9 cellular contexts compared by ENCODE assay signal in genomic region chr12:116015525-116015924, GRCh38.
DNase-seq lines count a peak whose midpoint lies in the region; ATAC-seq, FAIRE-seq and TF ChIP-seq lines count a peak whose summit lies in the region.
"Had no signal": no experiment of that assay in that cellular context is flagged by ENCODE, and none has a peak within 500 bp of the region (broad histone marks: within the 10 kb centered on the region; RNA-seq: fewer than 3 reads in every experiment).

No MANE protein-coding gene starts in this region.

- H3K4me1 Mint-ChIP-seq in activated T-helper 1 cell treated with anti-CD3 and anti-CD28 coated beads, Interleukin-12 subunit alpha, Interleukin-12 subunit beta, Interleukin-2, Interleukin-4 antibody, amounts not matched to agents 30 ng/mL and 10 ng/mL and 1 ng/mL, durations not matched to agents 14 hours and 24 hours and 36 hours (ENCODE audit: low read depth) = peaks cover 7% of the 10 kb centered on the region

- WGBS in right lobe of liver (ENCODE audit: insufficient coverage, low coverage, low lambda C conversion rate, missing lambda C conversion rate) = 18% methylated on average over 1 of the region's 1 CpG

- H3K4me3 ChIP-seq in bronchial epithelial cell (ENCODE audit: low read depth, low read length) = no peak overlapping the region
- H3K4me3 ChIP-seq in right lobe of liver = no peak overlapping the region

- peaks cover 0 to 11% (median 3%) of the 10 kb centered on the region in 4 donors for H3K4me1 ChIP-seq in right lobe of liver

- H3K27ac Mint-ChIP-seq in activated T-helper 1 cell treated with anti-CD3 and anti-CD28 coated beads, Interleukin-12 subunit alpha, Interleukin-12 subunit beta, Interleukin-2, Interleukin-4 antibody, amounts not matched to agents 30 ng/mL and 10 ng/mL and 1 ng/mL, durations not matched to agents 14 hours and 24 hours and 36 hours = no peak overlapping the region

- H3K36me3 ChIP-seq in bronchial epithelial cell (ENCODE audit: control insufficient read depth, insufficient read depth, low read length) = peaks cover 4% of the 10 kb centered on the region
- peaks cover 0 to 30% (median 7%) of the 10 kb centered on the region in 4 donors for H3K36me3 ChIP-seq in right lobe of liver

- H3K36me3 Mint-ChIP-seq in activated T-helper 1 cell treated with anti-CD3 and anti-CD28 coated beads, Interleukin-12 subunit alpha, Interleukin-12 subunit beta, Interleukin-2, Interleukin-4 antibody, amounts not matched to agents 30 ng/mL and 10 ng/mL and 1 ng/mL, durations not matched to agents 14 hours and 24 hours and 36 hours (ENCODE audit: low read depth) = peaks cover 38% of the 10 kb centered on the region

- H3K9me3 ChIP-seq in right lobe of liver = no peaks in the 10 kb centered on the region

- no peaks in the 10 kb centered on the region for H3K27me3 Mint-ChIP-seq in activated T-helper 1 cell treated with anti-CD3 and anti-CD28 coated beads, Interleukin-12 subunit alpha, Interleukin-12 subunit beta, Interleukin-2, Interleukin-4 antibody, amounts not matched to agents 30 ng/mL and 10 ng/mL and 1 ng/mL, durations not matched to agents 14 hours and 24 hours and 36 hours (ENCODE audit: insufficient read depth)

- no peaks in the 10 kb centered on the region for H3K9me3 Mint-ChIP-seq in activated T-helper 1 cell treated with anti-CD3 and anti-CD28 coated beads, Interleukin-12 subunit alpha, Interleukin-12 subunit beta, Interleukin-2, Interleukin-4 antibody, amounts not matched to agents 30 ng/mL and 10 ng/mL and 1 ng/mL, durations not matched to agents 14 hours and 24 hours and 36 hours
- H3K9me3 Mint-ChIP-seq: activated naive CD4-positive, alpha-beta T cell treated with anti-CD3 and anti-CD28 coated beads, Interleukin-2, amount 50 U/mL, for 72 hours had no signal

- H3K27ac ChIP-seq in right lobe of liver = no peak overlapping the region

- no peak for TF ChIP-seq POLR2A in right lobe of liver (IDR thresholded peaks at IDR 0.05)

- ATAC-seq in right lobe of liver (peak; percentile 87 to 95 (median 90)), GM19452 (IDR thresholded peaks at IDR 0.05; ENCODE audit: unreplicated experiment) (no peak), GM18909 (IDR thresholded peaks at IDR 0.05; ENCODE audit: poor library complexity, unreplicated experiment) (no peak)

- no peak overlapping the region for H3K4me3 Mint-ChIP-seq in activated T-helper 1 cell treated with anti-CD3 and anti-CD28 coated beads, Interleukin-12 subunit alpha, Interleukin-12 subunit beta, Interleukin-2, Interleukin-4 antibody, amounts not matched to agents 30 ng/mL and 10 ng/mL and 1 ng/mL, durations not matched to agents 14 hours and 24 hours and 36 hours

- FAIRE-seq in bronchial epithelial cell (lab: Jason Lieb, UNC) = no peak

- intact Hi-C loops in right lobe of liver (cut with DNase I) = no loop called here
- intact Hi-C loops in activated T-helper 1 cell treated with anti-CD3 and anti-CD28 coated beads, Interleukin-12 subunit alpha, Interleukin-12 subunit beta, Interleukin-2, Interleukin-4 antibody, amounts not matched to agents 30 ng/mL and 10 ng/mL and 1 ng/mL, durations not matched to agents 14 hours and 24 hours and 36 hours (cut with micrococcal nuclease) = loop anchor here (1.0 to 5.0 kb wide), 4 partner anchors 122 to 261 kb away; no protein-coding TSS in a partner anchor

- peak; percentile 48 for TF ChIP-seq CTCF in GM10266 (IDR thresholded peaks at IDR 0.05; ENCODE audit: control insufficient read depth, insufficient read depth, low read depth, missing control alignments)
- peak; percentile 19 for TF ChIP-seq CTCF in bronchial epithelial cell (IDR thresholded peaks at IDR 0.05; ENCODE audit: insufficient read depth, low read length, severe bottlenecking)
- peak; percentile 58 to 64 (median 63) for TF ChIP-seq CTCF in right lobe of liver (IDR thresholded peaks at IDR 0.05)

- DNase-seq in A172 (ENCODE audit: low spot score) = peak; percentile 22
- peak; percentile 34 for DNase-seq in GM10266 (ENCODE audit: extremely low spot score)
- DNase-seq in NCI-H446 (lab: John Stamatoyannopoulos, UW) = peak; percentile 33 to 44
- peak; percentile 43 for DNase-seq in bronchial epithelial cell (ENCODE audit: low read depth)
- DNase-seq in right lobe of liver = no peak
- no peak for DNase-seq in activated T-helper 1 cell treated with anti-CD3 and anti-CD28 coated beads, Interleukin-12 subunit alpha, Interleukin-12 subunit beta, Interleukin-2, Interleukin-4 antibody, amounts not matched to agents 30 ng/mL and 10 ng/mL and 1 ng/mL, durations not matched to agents 14 hours and 24 hours and 36 hours (ENCODE audit: low spot score)

- H3K27me3 ChIP-seq in bronchial epithelial cell (ENCODE audit: control insufficient read depth, insufficient read depth, low read length) (no peaks in the 10 kb centered on the region), right lobe of liver (no peaks in the 10 kb centered on the region)

Comparison
In these comparisons a context has a peak if more than half of its experiments do, and no peak if none do; other contexts are left out.
1. DNase-seq: peak in A172 (single experiment), GM10266 (single experiment), NCI-H446 (2 of 2) and bronchial epithelial cell (single experiment); none in right lobe of liver (0 of 3) and activated T-helper 1 cell treated with anti-CD3 and anti-CD28 coated beads, Interleukin-12 subunit alpha, Interleukin-12 subunit beta, Interleukin-2, Interleukin-4 antibody, amounts not matched to agents 30 ng/mL and 10 ng/mL and 1 ng/mL, durations not matched to agents 14 hours and 24 hours and 36 hours (single experiment).
2. ATAC-seq: peak in right lobe of liver (4 of 4); none in GM19452 (single experiment) and GM18909 (single experiment).
3. Peak in every context shown above with its lines, with median percentiles within 50 percentile points of each other: CTCF ChIP-seq.